8 cellular contexts compared by ENCODE assay signal in the genomic region with DNA sequence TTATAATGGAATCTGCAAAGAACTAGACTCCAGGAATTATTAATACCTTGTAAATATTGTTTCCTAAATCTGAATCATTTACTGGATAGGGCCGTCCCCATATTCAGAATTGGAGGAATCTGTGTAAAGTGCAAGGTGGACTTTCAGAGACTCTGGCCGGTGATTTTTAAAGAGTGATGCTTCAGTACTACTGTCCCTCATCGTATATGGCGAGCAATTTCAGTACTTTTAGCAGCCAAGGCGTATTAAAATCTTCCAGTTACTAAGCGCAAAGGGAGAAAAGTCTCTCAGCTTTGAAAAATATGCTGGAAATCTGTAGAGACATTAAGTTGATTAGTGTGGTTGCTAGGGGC. TPM values are rescaled to one million over a fixed set of nuclear protein-coding genes. Genes with fewer than 3 reads are reported as not detected.
DNase-seq lines count a peak whose midpoint lies in the region; ATAC-seq lines count a peak whose summit lies in the region.

No MANE protein-coding gene starts in this region.

- H3K27ac ChIP-seq in BLaER1 treated with 17β-estradiol and CSF1 and Interleukin-3, amounts not matched to agents 10 nM and 100 nM = peak overlapping the region; percentile 80 to 93 (median 88)
- peak overlapping the region; percentile 16 to 96 (median 86) for H3K27ac ChIP-seq in skin epidermis

- no peaks in the 10 kb centered on the region for H3K27me3 ChIP-seq in BLaER1 treated with 17β-estradiol and CSF1 and Interleukin-3, amounts not matched to agents 10 nM and 100 nM

- intact Hi-C loops in left cardiac atrium (cut with DNase I) = no loop called here

- H3K36me3 ChIP-seq in BLaER1 treated with 17β-estradiol and CSF1 and Interleukin-3, amounts not matched to agents 10 nM and 100 nM = peaks cover 24 to 43% (median 37%) of the 10 kb centered on the region in 11 experiments

- H3K27me3 Mint-ChIP-seq in T-helper 17 cell = no peaks in the 10 kb centered on the region

- H3K4me3 Mint-ChIP-seq in T-helper 17 cell = peak overlapping the region; percentile 97

- H3K27ac Mint-ChIP-seq in T-helper 17 cell = peak overlapping the region; percentile 97

- peaks cover 15% of the 10 kb centered on the region for H3K4me1 Mint-ChIP-seq in T-helper 17 cell

- peaks cover 4% of the 10 kb centered on the region for H3K36me3 Mint-ChIP-seq in T-helper 17 cell (ENCODE audit: low read depth)

- H3K9ac ChIP-seq in BLaER1 treated with 17β-estradiol and CSF1 and Interleukin-3, amounts not matched to agents 10 nM and 100 nM = peak overlapping the region; percentile 84 to 96 (median 89)

- peak overlapping the region; percentile 75 to 86 (median 82) for H3K4me3 ChIP-seq in BLaER1 treated with 17β-estradiol and CSF1 and Interleukin-3, amounts not matched to agents 10 nM and 100 nM
- H3K4me3 ChIP-seq in skin epidermis = peak overlapping the region; percentile 45 to 74 (median 55)

- ATAC-seq in GM21786 (IDR thresholded peaks at IDR 0.05; ENCODE audit: unreplicated experiment) (peak; percentile 10), T-helper 17 cell (peak; percentile 14), left cardiac atrium (peak; percentile 13 to 44)

- no peak for DNase-seq in T-helper 17 cell
- no peak for DNase-seq in left cardiac atrium
- no peak for DNase-seq in NCI-H345 (lab: John Stamatoyannopoulos, UW)
- no peak for DNase-seq in NCI-H1417 (lab: John Stamatoyannopoulos, UW)
- no peak for DNase-seq in COLO668 (lab: John Stamatoyannopoulos, UW; ENCODE audit: unreplicated experiment)

- peaks cover 0 to 16% (median 14%) of the 10 kb centered on the region in 11 experiments; a peak in 17 of 22 replicates for H3K9me3 ChIP-seq in BLaER1 treated with 17β-estradiol and CSF1 and Interleukin-3, amounts not matched to agents 10 nM and 100 nM (replicated peaks in 1 of 11)
- H3K9me3 ChIP-seq in T-helper 17 cell (ENCODE audit: control insufficient read depth, low read length, poor library complexity, severe bottlenecking) = no peaks in the 10 kb centered on the region

- no peaks in the 10 kb centered on the region for H4K20me1 ChIP-seq in BLaER1 treated with 17β-estradiol and CSF1 and Interleukin-3, amounts not matched to agents 10 nM and 100 nM

- peak overlapping the region; percentile 76 to 93 (median 87) for H3K4me2 ChIP-seq in BLaER1 treated with 17β-estradiol and CSF1 and Interleukin-3, amounts not matched to agents 10 nM and 100 nM

- peaks cover 5 to 27% (median 16%) of the 10 kb centered on the region in 10 experiments for H3K4me1 ChIP-seq in BLaER1 treated with 17β-estradiol and CSF1 and Interleukin-3, amounts not matched to agents 10 nM and 100 nM

RNA-seq across cellular contexts. Expression of a gene that starts 0.5 kb away (rescaled TPM):
- 10 to 100 TPM; 51.7 to 55.6 TPM for total RNA-seq in T-helper 17 cell
- total RNA-seq in left cardiac atrium = 10 to 100 TPM; 79.1 to 84.9 TPM

RNA-seq across cellular contexts. Expression of a gene that starts 20.1 kb away (rescaled TPM):
- total RNA-seq in T-helper 17 cell (10 to 100 TPM; 20.5 to 22.8 TPM), left cardiac atrium (10 to 100 TPM; 12.1 to 18.9 TPM)

RNA-seq across cellular contexts. Expression of a gene that starts 60.0 kb away (rescaled TPM):
- total RNA-seq in T-helper 17 cell (10 to 100 TPM; 38.3 to 56.0 TPM), left cardiac atrium (10 to 100 TPM; 20.7 to 24.3 TPM)
